1 cellular context compared by ENCODE assay signal in the genomic region with DNA sequence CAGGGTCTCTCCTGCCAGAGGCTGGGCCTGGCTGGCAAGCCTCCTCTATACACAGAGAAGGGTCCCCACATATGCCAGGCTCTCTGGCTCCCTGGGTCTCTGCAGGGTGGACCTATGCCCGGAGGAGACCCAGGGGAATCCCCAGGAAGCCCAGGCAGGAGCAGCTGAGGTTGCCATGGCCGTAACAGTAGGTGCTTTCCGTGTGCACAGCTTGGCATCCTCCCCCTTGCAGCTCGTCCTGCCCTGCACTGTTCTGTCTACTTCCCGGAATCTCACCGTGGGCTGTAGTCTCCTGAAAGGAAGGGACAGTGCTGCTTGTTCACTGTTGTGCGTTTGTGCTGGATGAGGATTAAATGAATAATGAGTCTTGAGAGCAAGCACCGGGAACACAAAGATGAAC.
TF ChIP-seq lines count a peak whose summit lies in the region.

No MANE protein-coding gene starts in this region.

TF ChIP-seq in A549, 52 proteins besides CTCF, POLR2A, EP300 and RAD21 (continued from another document):
- no peak for TF ChIP-seq HMGXB4 (CRISPR knock-in tag; IDR thresholded peaks at IDR 0.05; ENCODE audit: borderline replicate concordance)
- no peak for TF ChIP-seq RCOR1 (IDR thresholded peaks at IDR 0.05; ENCODE audit: low read depth, low read length)
- TF ChIP-seq FOSL2 (IDR thresholded peaks at IDR 0.05): no peak
- TF ChIP-seq FOSL2 (CRISPR knock-in tag; IDR thresholded peaks at IDR 0.05): no peak
- no peak for TF ChIP-seq USF2 (IDR thresholded peaks at IDR 0.05)
- TF ChIP-seq MAZ (IDR thresholded peaks at IDR 0.05; ENCODE audit: borderline replicate concordance, low read depth, low read length): no peak
